Comparison of ENCODE assay signal across 8 cellular contexts in the genomic region with DNA sequence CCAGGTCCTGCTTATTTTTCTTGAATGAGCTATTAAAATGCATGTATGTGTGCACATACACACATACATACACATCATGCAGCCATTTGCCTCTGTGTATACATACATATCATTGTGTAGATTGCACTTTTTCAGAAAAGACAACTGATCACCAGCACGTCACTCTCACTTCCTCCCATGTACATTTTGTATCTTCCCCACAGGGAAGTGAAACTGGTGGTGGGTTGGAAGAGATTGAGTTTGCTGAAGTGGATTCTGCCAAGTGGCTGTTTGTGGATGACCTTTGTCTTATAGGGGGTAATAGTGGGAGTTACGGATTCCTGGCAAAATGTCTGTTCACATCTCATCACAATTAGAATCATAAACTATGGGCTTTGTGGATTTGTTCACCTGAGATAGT.
DNase-seq lines count a peak whose midpoint lies in the region; ATAC-seq, FAIRE-seq and TF ChIP-seq lines count a peak whose summit lies in the region.

No MANE protein-coding gene starts in this region.

- H3K9ac ChIP-seq in PC-3 (ENCODE audit: low read length): no peak overlapping the region

- no peak overlapping the region for H3K4me3 Mint-ChIP-seq in nephron

- intact Hi-C loops in OCI-LY7 (cut with micrococcal nuclease; ENCODE audit: unreplicated experiment): loop anchor here (1.0 to 5.0 kb wide), 6 partner anchors 15 to 549 kb away; no protein-coding TSS in a partner anchor
- intact Hi-C loops in PC-3 (cut with micrococcal nuclease): no loop called here

- no peak for FAIRE-seq in small intestine (lab: Jason Lieb, UNC)

- H3K9me3 ChIP-seq in OCI-LY7 (ENCODE audit: low read length) (no peaks in the 10 kb centered on the region), PC-3 (ENCODE audit: low read length) (no peaks in the 10 kb centered on the region), small intestine (ENCODE audit: control insufficient read depth, low read depth) (no peaks in the 10 kb centered on the region)

- DNase-seq in OCI-LY7 (ENCODE audit: low spot score) (peak; percentile 93), H7 (no peak), AG08396 (ENCODE audit: low spot score) (no peak), PC-3 (no peak), small intestine (no peak)

- no peaks in the 10 kb centered on the region for H3K27me3 Mint-ChIP-seq in nephron (ENCODE audit: low read depth)

- no peaks in the 10 kb centered on the region for H3K79me2 ChIP-seq in OCI-LY7 (ENCODE audit: insufficient read depth, low read depth, low read length)
- no peaks in the 10 kb centered on the region for H3K79me2 ChIP-seq in PC-3 (ENCODE audit: low read length)

- H3K36me3 ChIP-seq in OCI-LY7 (ENCODE audit: insufficient read depth, low read length): no peaks in the 10 kb centered on the region
- no peaks in the 10 kb centered on the region for H3K36me3 ChIP-seq in H7 (replicated peaks; ENCODE audit: control insufficient read depth, insufficient read depth, low read length)
- H3K36me3 ChIP-seq in PC-3 (ENCODE audit: low read depth, low read length): no peaks in the 10 kb centered on the region
- peaks cover 0 to 1% of the 10 kb centered on the region in 2 donors for H3K36me3 ChIP-seq in small intestine (ENCODE audit: control insufficient read depth in 2 of 2, insufficient read depth in 2 of 2, low read length in 2 of 2)

- H3K4me2 ChIP-seq in OCI-LY7 (ENCODE audit: low read length): peak overlapping the region; percentile 75
- no peak overlapping the region for H3K4me2 ChIP-seq in PC-3 (ENCODE audit: low read length)

- POLR2A ChIA-PET in OCI-LY7 (lab: Charles Lee): interaction anchor here (0.6 to 3.7 kb wide), 13 partner anchors 8 to 524 kb away, joined by 3 to 26 read pairs (median 6); a partner anchor contains a TSS
- POLR2A ChIA-PET in PC-3 (lab: Charles Lee; ENCODE audit: unreplicated experiment): interaction anchor here (0.5 kb wide), 1 partner anchor 33 kb away, joined by 13 read pairs; no protein-coding TSS in a partner anchor

- H3K27me3 ChIP-seq in H7 (ENCODE audit: control insufficient read depth, insufficient read depth, low read length): no peaks in the 10 kb centered on the region
- no peaks in the 10 kb centered on the region for H3K27me3 ChIP-seq in PC-3 (ENCODE audit: low read length)
- no peaks in the 10 kb centered on the region for H3K27me3 ChIP-seq in small intestine (ENCODE audit: control insufficient read depth in 2 of 2, insufficient read depth in 2 of 2, low read length in 2 of 2)

- H3K9me2 ChIP-seq in OCI-LY7 (ENCODE audit: insufficient read depth, low read length): no peaks in the 10 kb centered on the region
- H3K9me2 ChIP-seq in PC-3 (replicated peaks; ENCODE audit: low read length): no peaks in the 10 kb centered on the region

- 56 to 76% (median 60%) methylated on average over 2 of the region's 2 CpGs for WGBS in small intestine, 3 donors

- ATAC-seq in GM18517 (IDR thresholded peaks at IDR 0.05; ENCODE audit: unreplicated experiment) (peak; percentile 65), HG02678 (IDR thresholded peaks at IDR 0.05; ENCODE audit: unreplicated experiment) (peak; percentile 71), PC-3 (no peak)

- BruUV-seq in OCI-LY7 (replicated peaks; lab: Mats Ljungman, UMichigan) (no TSS peak), PC-3 (replicated peaks; lab: Mats Ljungman, UMichigan) (no TSS peak)

- H2AFZ ChIP-seq in OCI-LY7 (ENCODE audit: low read length) (peak overlapping the region; percentile 54; the same call in 1 of the 2 replicates), PC-3 (ENCODE audit: low read length) (no peak overlapping the region)

- no peaks in the 10 kb centered on the region for H3K9me3 Mint-ChIP-seq in nephron

- H3K4me3 ChIP-seq in OCI-LY7 (ENCODE audit: low read depth, low read length, poor library complexity, severe bottlenecking): peak overlapping the region; percentile 42
- H3K4me3 ChIP-seq in H7 (ENCODE audit: insufficient read depth, low read depth, low read length): no peak overlapping the region
- no peak overlapping the region for H3K4me3 ChIP-seq in PC-3 (ENCODE audit: low read length)
- H3K4me3 ChIP-seq in small intestine (ENCODE audit: low read depth in 1 of 2, low read length in 2 of 2): no peak overlapping the region

- H4K20me1 ChIP-seq in OCI-LY7 (ENCODE audit: insufficient read depth, low read length) (no peaks in the 10 kb centered on the region), PC-3 (ENCODE audit: low read length) (no peaks in the 10 kb centered on the region)

- CTCF ChIA-PET in OCI-LY7 (lab: Charles Lee; ENCODE audit: unreplicated experiment) (interaction anchor here (1.1 to 1.6 kb wide), 3 partner anchors 8 to 20 kb away, joined by 5 to 6 read pairs (median 5); no protein-coding TSS in a partner anchor), PC-3 (lab: Charles Lee) (no interaction called here)

- peak overlapping the region; percentile 93 for H3K27ac ChIP-seq in OCI-LY7 (ENCODE audit: low read depth, low read length, poor library complexity, severe bottlenecking)
- no peak overlapping the region for H3K27ac ChIP-seq in PC-3 (ENCODE audit: low read length)
- H3K27ac ChIP-seq in small intestine (ENCODE audit: low read depth in 1 of 2, low read length in 1 of 2): peak overlapping the region in 1 of 2 donors; percentile 27

- H3K27ac Mint-ChIP-seq in nephron: peak overlapping the region; percentile 81 to 90 (median 87)

- no peaks in the 10 kb centered on the region for H3F3A ChIP-seq in PC-3 (ENCODE audit: low read length, unreplicated experiment)

- H3K4me1 ChIP-seq in OCI-LY7 (ENCODE audit: insufficient read depth, low read length, poor library complexity, severe bottlenecking) (peaks cover 91% of the 10 kb centered on the region), PC-3 (ENCODE audit: insufficient read depth, low read length) (no peaks in the 10 kb centered on the region), small intestine (ENCODE audit: control insufficient read depth in 2 of 2, insufficient read depth in 1 of 2, low read depth in 1 of 2, low read length in 1 of 2) (peaks cover 0 to 6% of the 10 kb centered on the region in 2 donors)

- peaks cover 57% of the 10 kb centered on the region for H3K4me1 Mint-ChIP-seq in nephron

- TF ChIP-seq CTCF in OCI-LY7 (conservative IDR thresholded peaks at IDR 0.05; ENCODE audit: low read length): no peak
- TF ChIP-seq CTCF in nephron (IDR thresholded peaks at IDR 0.05; ENCODE audit: unreplicated experiment in 3 of 3): no peak
- no peak for TF ChIP-seq CTCF in PC-3 (conservative IDR thresholded peaks at IDR 0.05; ENCODE audit: low read depth, low read length)

- H3K36me3 Mint-ChIP-seq in nephron (ENCODE audit: low read depth): no peaks in the 10 kb centered on the region
